ENCODE assay signal across 19 cellular contexts in genomic region chr20:54250691-54251090, GRCh38.
"Had no signal": no experiment of that assay in that cellular context is flagged by ENCODE, and none has a peak within 500 bp of the region (broad histone marks: within the 10 kb centered on the region; RNA-seq: fewer than 3 reads in every experiment).

No MANE protein-coding gene starts in this region.

- H3K4me3 ChIP-seq: breast epithelium, esophagus muscularis mucosa, heart left ventricle, left ventricle myocardium inferior, psoas muscle, right lobe of liver, spleen, suprapubic skin, upper lobe of left lung had no signal

- H3K4me1 ChIP-seq: breast epithelium, esophagus muscularis mucosa, heart left ventricle, left ventricle myocardium inferior, psoas muscle, right lobe of liver, spleen, upper lobe of left lung had no signal

- H3K36me3 ChIP-seq: breast epithelium, esophagus muscularis mucosa, heart left ventricle, left ventricle myocardium inferior, right lobe of liver, spleen, suprapubic skin, upper lobe of left lung had no signal

- ATAC-seq: activated CD8-positive, alpha-beta T cell treated with anti-CD3 and anti-CD28 coated beads, Interleukin-2, amount 10 ng/mL, durations not matched to agents 7 days and 5 days; heart left ventricle; psoas muscle; right lobe of liver had no signal

- H3K27me3 ChIP-seq: breast epithelium, esophagus muscularis mucosa, heart left ventricle, right lobe of liver, spleen, suprapubic skin, upper lobe of left lung had no signal

- H3K27ac ChIP-seq: breast epithelium, esophagus muscularis mucosa, heart left ventricle, left ventricle myocardium inferior, psoas muscle, right lobe of liver, spleen, suprapubic skin, upper lobe of left lung had no signal

- H3K9me3 ChIP-seq: breast epithelium, esophagus muscularis mucosa, heart left ventricle, left ventricle myocardium inferior, psoas muscle, right lobe of liver, spleen, suprapubic skin, upper lobe of left lung had no signal

- DNase-seq: activated CD4-positive, alpha-beta T cell treated with anti-CD3 and anti-CD28 coated beads for 4 hours; activated CD8-positive, alpha-beta memory T cell treated with anti-CD3 and anti-CD28 coated beads, Interleukin-2, amount 50 U/mL, for 48 hours; activated CD8-positive, alpha-beta T cell treated with anti-CD3 and anti-CD28 coated beads, Interleukin-2, amount 10 ng/mL, durations not matched to agents 7 days and 5 days; aorta; foreskin melanocyte; heart left ventricle; left ventricle myocardium inferior; psoas muscle; right lobe of liver; spleen; stimulated activated CD4-positive, alpha-beta T cell treated with anti-CD3 and anti-CD28 coated beads, Interleukin-2, amount 100 ng/mL, for 24 hours; stimulated activated naive CD4-positive, alpha-beta T cell; T-helper 9 cell had no signal

- FAIRE-seq: endometrium, keratinocyte had no signal
